Comparison of ENCODE assay signal across 19 cellular contexts in the genomic region with DNA sequence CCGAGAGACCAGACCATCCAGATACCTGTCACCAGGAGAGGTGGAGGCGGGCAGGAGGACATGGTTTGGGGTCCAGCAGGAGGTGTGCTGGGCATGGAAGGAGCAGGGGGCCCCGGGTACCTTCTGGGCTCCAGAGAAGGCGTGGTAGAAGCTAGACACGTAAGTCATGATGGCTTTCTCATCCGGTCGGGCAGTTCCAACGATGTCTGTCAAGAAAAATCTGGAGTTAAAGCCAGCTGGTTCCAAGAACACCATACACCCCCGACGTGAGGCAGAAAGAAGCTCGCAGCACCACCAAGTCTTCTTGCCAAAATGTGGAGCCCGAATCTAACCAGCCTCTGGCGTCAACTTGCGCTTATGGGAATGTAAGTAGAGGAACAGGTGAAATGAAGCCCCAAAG.
"Had no signal": no experiment of that assay in that cellular context is flagged by ENCODE, and none has a peak within 500 bp of the region (broad histone marks: within the 10 kb centered on the region; RNA-seq: fewer than 3 reads in every experiment).

No MANE protein-coding gene starts in this region.

- H3K4me1 ChIP-seq: lower lobe of right lung, prostate gland had no signal

- H3K4me1 Mint-ChIP-seq: mesothelial cell of epicardium had no signal

- H3K36me3 Mint-ChIP-seq: activated CD8-positive, alpha-beta memory T cell treated with anti-CD3 and anti-CD28 coated beads, Interleukin-2, amount 10 ng/mL, durations not matched to agents 7 days and 5 days had no signal

- ATAC-seq: activated CD8-positive, alpha-beta memory T cell treated with anti-CD3 and anti-CD28 coated beads, Interleukin-2, amount 10 ng/mL, durations not matched to agents 7 days and 5 days; heart left ventricle; left colon; lower lobe of right lung; sciatic nerve; SK-N-SH treated with all-trans-retinoic acid at 6 μM for 48 hours had no signal

- H3K27ac Mint-ChIP-seq: activated CD8-positive, alpha-beta memory T cell treated with anti-CD3 and anti-CD28 coated beads, Interleukin-2, amount 10 ng/mL, durations not matched to agents 7 days and 5 days; activated naive CD8-positive, alpha-beta T cell; mesothelial cell of epicardium had no signal

- H3K4me3 Mint-ChIP-seq: activated CD8-positive, alpha-beta memory T cell treated with anti-CD3 and anti-CD28 coated beads, Interleukin-2, amount 10 ng/mL, durations not matched to agents 7 days and 5 days; activated naive CD8-positive, alpha-beta T cell; mesothelial cell of epicardium had no signal

- H3K4me3 ChIP-seq: heart left ventricle, lower lobe of right lung, prostate gland had no signal

- H3K27me3 Mint-ChIP-seq: activated CD8-positive, alpha-beta memory T cell treated with anti-CD3 and anti-CD28 coated beads, Interleukin-2, amount 10 ng/mL, durations not matched to agents 7 days and 5 days; activated naive CD8-positive, alpha-beta T cell had no signal

- H3K27me3 ChIP-seq: heart left ventricle had no signal

- H3K27ac ChIP-seq: lower lobe of right lung, prostate gland, VCaP had no signal

- DNase-seq: activated CD4-positive, alpha-beta T cell treated with anti-CD3 and anti-CD28 coated beads for 1 hour; activated CD4-positive, alpha-beta T cell treated with anti-CD3 and anti-CD28 coated beads, Interleukin-2, amount 50 U/mL, for 4 hours; activated CD8-positive, alpha-beta memory T cell treated with anti-CD3 and anti-CD28 coated beads, Interleukin-2, amount 10 ng/mL, durations not matched to agents 7 days and 5 days; activated effector memory CD4-positive, alpha-beta T cell treated with anti-CD3 and anti-CD28 coated beads, Interleukin-2, amount 50 U/mL, for 16 hours; activated T-cell treated with anti-CD3 and anti-CD28 coated beads, Interleukin-2, amount 50 U/mL, for 48 hours; effector memory CD4-positive, alpha-beta T cell; foreskin melanocyte; left colon; lower lobe of right lung; SHP77 treated with DMSO at 0.1 percent for 48 hours; stimulated activated CD4-positive, alpha-beta T cell treated with anti-CD3 and anti-CD28 coated beads, Interleukin-1b, Interleukin-23, amount 100 ng/mL, for 48 hours; trophoblast cell had no signal

- H3K9me3 ChIP-seq: heart left ventricle, lower lobe of right lung, prostate gland had no signal

- H3K9me3 Mint-ChIP-seq: mesothelial cell of epicardium had no signal
